In genomic region chr6:1618305-1619105, GRCh38 we compare ENCODE assay signal across 23 cellular contexts. TPM values are rescaled to one million over a fixed set of nuclear protein-coding genes. Genes with fewer than 3 reads are reported as not detected.
DNase-seq lines count a peak whose midpoint lies in the region; ATAC-seq, FAIRE-seq and TF ChIP-seq lines count a peak whose summit lies in the region.
"Had no signal": no experiment of that assay in that cellular context is flagged by ENCODE, and none has a peak within 500 bp of the region (broad histone marks: within the 10 kb centered on the region; RNA-seq: fewer than 3 reads in every experiment).

No MANE protein-coding gene starts in this region.

- H3K4me3 ChIP-seq in astrocyte (ENCODE audit: insufficient read depth, low read depth, low read length), result no peak overlapping the region
- no peak overlapping the region for H3K4me3 ChIP-seq in effector memory CD4-positive, alpha-beta T cell (ENCODE audit: insufficient read depth, low read depth, low read length, poor library complexity, severe bottlenecking)
- H3K4me3 ChIP-seq: pancreas had no signal

- H3K4me1 ChIP-seq in astrocyte (ENCODE audit: insufficient read depth, low read length), result peaks cover 10% of the 10 kb centered on the region
- H3K4me1 ChIP-seq in effector memory CD4-positive, alpha-beta T cell (ENCODE audit: control insufficient read depth, insufficient read depth, low read length, poor library complexity, severe bottlenecking), result peaks cover 22% of the 10 kb centered on the region
- H3K4me1 ChIP-seq: breast epithelium, pancreas had no signal

- no peak for FAIRE-seq in astrocyte (lab: Jason Lieb, UNC)
- FAIRE-seq: GM18507, pancreas, urothelium cell line had no signal

- H2AFZ ChIP-seq in astrocyte (ENCODE audit: low read depth, low read length), result no peak overlapping the region

- peaks cover 4% of the 10 kb centered on the region for H3K36me3 Mint-ChIP-seq in astrocyte (ENCODE audit: low read depth, unreplicated experiment)

- no peak for TF ChIP-seq CTCF in astrocyte (IDR thresholded peaks at IDR 0.05; ENCODE audit: insufficient read depth, low read depth, low read length)

- H3K4me2 ChIP-seq in astrocyte (ENCODE audit: low read length), result no peak overlapping the region

- ATAC-seq in GM18873 (IDR thresholded peaks at IDR 0.05; ENCODE audit: low FRiP score, unreplicated experiment), result no peak
- ATAC-seq in HG02759 (IDR thresholded peaks at IDR 0.05; ENCODE audit: unreplicated experiment), result no peak
- ATAC-seq: activated T-cell treated with anti-CD3 and anti-CD28 coated beads, Interleukin-2, amount 50 U/mL, for 4 hours; left colon had no signal

- H4K20me1 ChIP-seq in astrocyte (ENCODE audit: insufficient read depth, low read length), result peaks cover 14% of the 10 kb centered on the region

- H3K9me3 Mint-ChIP-seq in astrocyte (ENCODE audit: unreplicated experiment), result peaks cover 15% of the 10 kb centered on the region
- H3K9me3 Mint-ChIP-seq: activated CD4-positive, alpha-beta memory T cell treated with anti-CD3 and anti-CD28 coated beads, Interleukin-2, amount 10 ng/mL, durations not matched to agents 7 days and 5 days; activated naive CD8-positive, alpha-beta T cell treated with anti-CD3 and anti-CD28 coated beads for 36 hours; activated T-cell treated with anti-CD3 and anti-CD28 coated beads, Interleukin-2, amount 50 U/mL, for 4 hours; CD4-positive, alpha-beta T cell; H9 had no signal

- DNase-seq in ELF-1 (ENCODE audit: low read depth, low spot score) (peak; percentile 31), astrocyte (ENCODE audit: low read depth) (no peak), retina (peak; percentile 46)
- DNase-seq in stimulated activated naive CD4-positive, alpha-beta T cell treated with Interleukin-2 at 50 U/mL for 16 hours (lab: John Stamatoyannopoulos, UW), result no peak
- no peak for DNase-seq in effector memory CD4-positive, alpha-beta T cell
- DNase-seq: activated CD4-positive, alpha-beta memory T cell treated with anti-CD3 and anti-CD28 coated beads, Interleukin-2, amount 10 ng/mL, durations not matched to agents 7 days and 5 days; activated naive CD8-positive, alpha-beta T cell treated with anti-CD3 and anti-CD28 coated beads for 36 hours; activated T-cell treated with anti-CD3 and anti-CD28 coated beads, Interleukin-2, amount 50 U/mL, for 4 hours; DMS53; effector CD4-positive, alpha-beta T cell; H9; hippocampal formation; Kasumi-1; NCI-H2227 treated with DMSO at 0.1 percent for 48 hours had no signal

- peak overlapping the region; percentile 34 for H3K27ac Mint-ChIP-seq in astrocyte (ENCODE audit: unreplicated experiment)
- H3K27ac Mint-ChIP-seq: activated CD4-positive, alpha-beta memory T cell treated with anti-CD3 and anti-CD28 coated beads, Interleukin-2, amount 10 ng/mL, durations not matched to agents 7 days and 5 days; activated naive CD8-positive, alpha-beta T cell treated with anti-CD3 and anti-CD28 coated beads for 36 hours; CD4-positive, alpha-beta T cell; H9 had no signal

- no peak overlapping the region for H3K27ac ChIP-seq in astrocyte (ENCODE audit: low read depth, low read length)
- peak overlapping the region; percentile 62 for H3K27ac ChIP-seq in layer of hippocampus (ENCODE audit: low read depth, low read length)
- H3K27ac ChIP-seq in effector memory CD4-positive, alpha-beta T cell (ENCODE audit: insufficient read depth, low read length, poor library complexity, severe bottlenecking), result no peak overlapping the region
- H3K27ac ChIP-seq: breast epithelium, pancreas had no signal

- no peak overlapping the region for H3K9ac ChIP-seq in astrocyte (ENCODE audit: low read length)

- no peaks in the 10 kb centered on the region for H3K36me3 ChIP-seq in astrocyte (ENCODE audit: insufficient read depth, low read length)
- H3K36me3 ChIP-seq in effector memory CD4-positive, alpha-beta T cell (ENCODE audit: control insufficient read depth, insufficient read depth, low read length), result no peaks in the 10 kb centered on the region
- H3K36me3 ChIP-seq: breast epithelium, pancreas had no signal

- H3K4me1 Mint-ChIP-seq in astrocyte (ENCODE audit: low read depth, unreplicated experiment), result peaks cover under 1% of the 10 kb centered on the region

- H3K27me3 ChIP-seq in astrocyte (ENCODE audit: insufficient read depth, low read length), result peaks cover 57% of the 10 kb centered on the region
- peaks cover 38% of the 10 kb centered on the region for H3K27me3 ChIP-seq in layer of hippocampus (ENCODE audit: control insufficient read depth, insufficient read depth, low read length)
- peaks cover 49% of the 10 kb centered on the region for H3K27me3 ChIP-seq in effector memory CD4-positive, alpha-beta T cell (replicated peaks; ENCODE audit: control insufficient read depth, insufficient read depth, low read length, poor library complexity, severe bottlenecking)
- H3K27me3 ChIP-seq: breast epithelium, pancreas had no signal

- H3K79me2 ChIP-seq in astrocyte (ENCODE audit: insufficient read depth, low read length), result peaks cover 20% of the 10 kb centered on the region

- H3K27me3 Mint-ChIP-seq in astrocyte (ENCODE audit: low read depth, unreplicated experiment), result peaks cover 62% of the 10 kb centered on the region

- H3K4me3 Mint-ChIP-seq in astrocyte (ENCODE audit: unreplicated experiment), result no peak overlapping the region
- H3K4me3 Mint-ChIP-seq: activated CD4-positive, alpha-beta memory T cell treated with anti-CD3 and anti-CD28 coated beads, Interleukin-2, amount 10 ng/mL, durations not matched to agents 7 days and 5 days; activated naive CD8-positive, alpha-beta T cell treated with anti-CD3 and anti-CD28 coated beads for 36 hours; activated T-cell treated with anti-CD3 and anti-CD28 coated beads, Interleukin-2, amount 50 U/mL, for 4 hours; CD4-positive, alpha-beta T cell had no signal

- no peaks in the 10 kb centered on the region for H3K9me3 ChIP-seq in astrocyte (ENCODE audit: insufficient read depth, low read depth, low read length)
- H3K9me3 ChIP-seq in effector memory CD4-positive, alpha-beta T cell (ENCODE audit: control insufficient read depth, low read length), result no peaks in the 10 kb centered on the region
- H3K9me3 ChIP-seq: breast epithelium, pancreas had no signal

RNA-seq across cellular contexts. Expression of gene FOXC1, which starts 8.8 kb away (rescaled TPM):
- total RNA-seq in astrocyte, result 2.8 and 2.9 TPM in 2 replicates
- total RNA-seq: activated naive CD8-positive, alpha-beta T cell treated with anti-CD3 and anti-CD28 coated beads for 36 hours; CD4-positive, alpha-beta T cell; H9 had no signal

Comparison
In these comparisons a context has a peak if more than half of its experiments do, and no peak if none do; other contexts are left out.
1. DNase-seq: peak in ELF-1 (single experiment) and retina (single experiment); none in astrocyte (single experiment), stimulated activated naive CD4-positive, alpha-beta T cell treated with Interleukin-2 at 50 U/mL for 16 hours (single experiment) and effector memory CD4-positive, alpha-beta T cell (0 of 3).